In genomic region chr1:206691604-206692003, GRCh38 we compare ENCODE assay signal across 14 cellular contexts. TPM values are rescaled to one million over a fixed set of nuclear protein-coding genes. Genes with fewer than 3 reads are reported as not detected.
DNase-seq lines count a peak whose midpoint lies in the region; ATAC-seq and TF ChIP-seq lines count a peak whose summit lies in the region.
"Had no signal": no experiment of that assay in that cellular context is flagged by ENCODE, and none has a peak within 500 bp of the region (broad histone marks: within the 10 kb centered on the region; RNA-seq: fewer than 3 reads in every experiment).

No MANE protein-coding gene starts in this region.

- no TSS peak for BruUV-seq in PC-3 (replicated peaks; lab: Mats Ljungman, UMichigan)

- H2AFZ ChIP-seq in PC-3 (ENCODE audit: low read length), result no peak overlapping the region

- peaks cover 99% of the 10 kb centered on the region for H3K79me2 ChIP-seq in PC-3 (ENCODE audit: low read length)

- H3K27me3 ChIP-seq in upper lobe of left lung (no peaks in the 10 kb centered on the region), PC-3 (ENCODE audit: low read length) (no peaks in the 10 kb centered on the region)
- H3K27me3 ChIP-seq: ascending aorta had no signal

- no peaks in the 10 kb centered on the region for H3K9me3 Mint-ChIP-seq in activated T-cell treated with anti-CD3 and anti-CD28 coated beads, Interleukin-2, amount 50 U/mL, for 24 hours
- no peaks in the 10 kb centered on the region for H3K9me3 Mint-ChIP-seq in activated T-cell treated with anti-CD3 and anti-CD28 coated beads, Interleukin-2, amount 50 U/mL, for 72 hours
- no peaks in the 10 kb centered on the region for H3K9me3 Mint-ChIP-seq in natural killer cell treated with Interleukin-12 subunit alpha and Interleukin-12 subunit beta and Interleukin-15 and Interleukin-18, amount 100 ng/mL, for 72 hours
- H3K9me3 Mint-ChIP-seq: neural crest cell had no signal

- H3K4me1 ChIP-seq in upper lobe of left lung, result peaks cover 80 to 88% (median 85%) of the 10 kb centered on the region in 4 donors
- H3K4me1 ChIP-seq in PC-3 (ENCODE audit: insufficient read depth, low read length), result peaks cover 17% of the 10 kb centered on the region

- ATAC-seq in activated T-cell treated with anti-CD3 and anti-CD28 coated beads, Interleukin-2, amount 50 U/mL, for 72 hours (replicated peaks in 1 of 2), result no peak
- ATAC-seq in Right ventricle myocardium superior (ENCODE audit: poor library complexity) (peak; percentile 22), upper lobe of left lung (ENCODE audit: low FRiP score in 2 of 2) (peak; percentile 10 to 36), PC-3 (no peak), GM21576 (IDR thresholded peaks at IDR 0.05; ENCODE audit: unreplicated experiment) (no peak)
- no peak for ATAC-seq in natural killer cell treated with Interleukin-12 subunit alpha and Interleukin-12 subunit beta and Interleukin-15 and Interleukin-18, amount 100 ng/mL, for 72 hours

- no peaks in the 10 kb centered on the region for H3F3A ChIP-seq in PC-3 (ENCODE audit: low read length, unreplicated experiment)

- DNase-seq in activated T-cell treated with anti-CD3 and anti-CD28 coated beads, Interleukin-2, amount 50 U/mL, for 24 hours, result no peak
- DNase-seq in activated T-cell treated with anti-CD3 and anti-CD28 coated beads, Interleukin-2, amount 50 U/mL, for 72 hours, result no peak
- DNase-seq in Right ventricle myocardium superior (peak; percentile 50), upper lobe of left lung (no peak), iPS-NIHi11 (ENCODE audit: low spot score) (no peak), PC-3 (no peak)
- DNase-seq in natural killer cell treated with Interleukin-12 subunit alpha and Interleukin-12 subunit beta and Interleukin-15 and Interleukin-18, amount 100 ng/mL, for 72 hours (ENCODE audit: low spot score), result no peak
- DNase-seq: activated T-cell treated with anti-CD3 and anti-CD28 coated beads for 4 hours, NCI-H345, SHP77 treated with DMSO at 0.1 percent for 48 hours had no signal

- H3K9me3 ChIP-seq in upper lobe of left lung (no peaks in the 10 kb centered on the region), PC-3 (ENCODE audit: low read length) (no peaks in the 10 kb centered on the region)
- H3K9me3 ChIP-seq: ascending aorta had no signal

- peaks cover 93% of the 10 kb centered on the region for H4K20me1 ChIP-seq in PC-3 (ENCODE audit: low read length)

- CTCF ChIA-PET in PC-3 (lab: Charles Lee), result no interaction called here

- peaks cover 87% of the 10 kb centered on the region for H3K4me1 Mint-ChIP-seq in activated T-cell treated with anti-CD3 and anti-CD28 coated beads, Interleukin-2, amount 50 U/mL, for 24 hours (ENCODE audit: low read depth)
- peaks cover 82% of the 10 kb centered on the region for H3K4me1 Mint-ChIP-seq in activated T-cell treated with anti-CD3 and anti-CD28 coated beads, Interleukin-2, amount 50 U/mL, for 72 hours (ENCODE audit: low read depth)
- H3K4me1 Mint-ChIP-seq in natural killer cell treated with Interleukin-12 subunit alpha and Interleukin-12 subunit beta and Interleukin-15 and Interleukin-18, amount 100 ng/mL, for 72 hours (ENCODE audit: low read depth in 2 of 2), result peaks cover 82 to 89% of the 10 kb centered on the region in 2 donors

- peak overlapping the region; percentile 23 for H3K27ac Mint-ChIP-seq in activated T-cell treated with anti-CD3 and anti-CD28 coated beads, Interleukin-2, amount 50 U/mL, for 24 hours
- no peak overlapping the region for H3K27ac Mint-ChIP-seq in activated T-cell treated with anti-CD3 and anti-CD28 coated beads, Interleukin-2, amount 50 U/mL, for 72 hours
- peak overlapping the region; percentile 64 to 67 for H3K27ac Mint-ChIP-seq in natural killer cell treated with Interleukin-12 subunit alpha and Interleukin-12 subunit beta and Interleukin-15 and Interleukin-18, amount 100 ng/mL, for 72 hours

- intact Hi-C loops in Right ventricle myocardium superior (cut with DNase I) (loop anchor here (5.0 kb wide), 1 partner anchor 34 kb away; no protein-coding TSS in a partner anchor), PC-3 (cut with micrococcal nuclease) (no loop called here)

- H3K27ac ChIP-seq in upper lobe of left lung (peak overlapping the region in 1 of 4 donors; percentile 35), PC-3 (ENCODE audit: low read length) (no peak overlapping the region)
- H3K27ac ChIP-seq: 22Rv1 had no signal

- POLR2A ChIA-PET in PC-3 (lab: Charles Lee; ENCODE audit: unreplicated experiment), result no interaction called here

- H3K27me3 Mint-ChIP-seq in activated T-cell treated with anti-CD3 and anti-CD28 coated beads, Interleukin-2, amount 50 U/mL, for 24 hours, result no peaks in the 10 kb centered on the region
- H3K27me3 Mint-ChIP-seq in activated T-cell treated with anti-CD3 and anti-CD28 coated beads, Interleukin-2, amount 50 U/mL, for 72 hours (ENCODE audit: low read depth), result no peaks in the 10 kb centered on the region
- no peaks in the 10 kb centered on the region for H3K27me3 Mint-ChIP-seq in natural killer cell treated with Interleukin-12 subunit alpha and Interleukin-12 subunit beta and Interleukin-15 and Interleukin-18, amount 100 ng/mL, for 72 hours

- H3K36me3 Mint-ChIP-seq in activated T-cell treated with anti-CD3 and anti-CD28 coated beads, Interleukin-2, amount 50 U/mL, for 24 hours (ENCODE audit: low read depth), result peaks cover 41% of the 10 kb centered on the region
- peaks cover 4 to 9% of the 10 kb centered on the region in 2 donors for H3K36me3 Mint-ChIP-seq in activated T-cell treated with anti-CD3 and anti-CD28 coated beads, Interleukin-2, amount 50 U/mL, for 72 hours (ENCODE audit: insufficient read depth in 2 of 2)
- no peaks in the 10 kb centered on the region for H3K36me3 Mint-ChIP-seq in natural killer cell treated with Interleukin-12 subunit alpha and Interleukin-12 subunit beta and Interleukin-15 and Interleukin-18, amount 100 ng/mL, for 72 hours

- no peak overlapping the region for H3K9ac ChIP-seq in PC-3 (ENCODE audit: low read length)

- TF ChIP-seq CTCF in upper lobe of left lung (IDR thresholded peaks at IDR 0.05) (no peak), PC-3 (conservative IDR thresholded peaks at IDR 0.05; ENCODE audit: low read depth, low read length) (no peak)

- H3K4me2 ChIP-seq in PC-3 (ENCODE audit: low read length), result no peak overlapping the region

- no peak overlapping the region for H3K4me3 Mint-ChIP-seq in activated T-cell treated with anti-CD3 and anti-CD28 coated beads, Interleukin-2, amount 50 U/mL, for 24 hours
- no peak overlapping the region for H3K4me3 Mint-ChIP-seq in activated T-cell treated with anti-CD3 and anti-CD28 coated beads, Interleukin-2, amount 50 U/mL, for 72 hours
- peak overlapping the region; percentile 71 for H3K4me3 Mint-ChIP-seq in natural killer cell treated with Interleukin-12 subunit alpha and Interleukin-12 subunit beta and Interleukin-15 and Interleukin-18, amount 100 ng/mL, for 72 hours

- no peak for TF ChIP-seq POLR2A in upper lobe of left lung (IDR thresholded peaks at IDR 0.05)

- TF ChIP-seq EP300 in upper lobe of left lung (IDR thresholded peaks at IDR 0.05), result no peak

- H3K9me2 ChIP-seq in PC-3 (replicated peaks; ENCODE audit: low read length), result no peaks in the 10 kb centered on the region

- no peak overlapping the region for H3K4me3 ChIP-seq in upper lobe of left lung
- no peak overlapping the region for H3K4me3 ChIP-seq in PC-3 (ENCODE audit: low read length)
- H3K4me3 ChIP-seq: ascending aorta had no signal

- H3K36me3 ChIP-seq in upper lobe of left lung, result peaks cover 0 to 5% (median 0%) of the 10 kb centered on the region in 4 donors
- H3K36me3 ChIP-seq in PC-3 (ENCODE audit: low read depth, low read length), result peaks cover 4% of the 10 kb centered on the region; the same call in 1 of the 2 replicates
- H3K36me3 ChIP-seq: ascending aorta had no signal

- WGBS in upper lobe of left lung, 2 donors, result 58 to 67% methylated on average over 7 to 8 of the region's 8 CpGs

RNA-seq across cellular contexts. Expression of gene MAPKAPK2, which starts 6.9 kb away (rescaled TPM):
- 100 to 1,000 TPM; 101 to 102 TPM for total RNA-seq in activated T-cell treated with anti-CD3 and anti-CD28 coated beads, Interleukin-2, amount 50 U/mL, for 72 hours
- total RNA-seq in Right ventricle myocardium superior (200 TPM), upper lobe of left lung (100 to 1,000 TPM in 2 of 6 donors, 10 to 100 TPM in 4; 64.8 to 135 (median 84.3) TPM), PC-3 (2014; rRNA removed) (98.5 and 133 TPM in 2 replicates)
- total RNA-seq in natural killer cell treated with Interleukin-12 subunit alpha and Interleukin-12 subunit beta and Interleukin-15 and Interleukin-18, amount 100 ng/mL, for 72 hours, result 100 to 1,000 TPM; 104 to 115 TPM

RNA-seq across cellular contexts. Expression of gene DYRK3, which starts 56.3 kb away (rescaled TPM):
- total RNA-seq in activated T-cell treated with anti-CD3 and anti-CD28 coated beads, Interleukin-2, amount 50 U/mL, for 72 hours, result 1 to 10 TPM; 5.9 to 8.7 TPM
- total RNA-seq in Right ventricle myocardium superior, result 23.6 TPM
- total RNA-seq in natural killer cell treated with Interleukin-12 subunit alpha and Interleukin-12 subunit beta and Interleukin-15 and Interleukin-18, amount 100 ng/mL, for 72 hours, result 1 to 10 TPM; 5.6 to 8.8 TPM
- 10 to 100 TPM in 2 of 6 donors, 1 to 10 TPM in 4; 4.1 to 20.7 (median 7.0) TPM for total RNA-seq in upper lobe of left lung
- 12.1 and 14.1 TPM in 2 replicates for total RNA-seq in PC-3 (2014; rRNA removed)

Comparison
In these comparisons a context has a peak if more than half of its experiments do, and no peak if none do; other contexts are left out.
1. ATAC-seq: peak in Right ventricle myocardium superior (single experiment) and upper lobe of left lung (2 of 2); none in activated T-cell treated with anti-CD3 and anti-CD28 coated beads, Interleukin-2, amount 50 U/mL, for 72 hours (0 of 2), natural killer cell treated with Interleukin-12 subunit alpha and Interleukin-12 subunit beta and Interleukin-15 and Interleukin-18, amount 100 ng/mL, for 72 hours (0 of 2), PC-3 (single experiment) and GM21576 (single experiment).